30 cellular contexts compared by ENCODE assay signal in the genomic region with DNA sequence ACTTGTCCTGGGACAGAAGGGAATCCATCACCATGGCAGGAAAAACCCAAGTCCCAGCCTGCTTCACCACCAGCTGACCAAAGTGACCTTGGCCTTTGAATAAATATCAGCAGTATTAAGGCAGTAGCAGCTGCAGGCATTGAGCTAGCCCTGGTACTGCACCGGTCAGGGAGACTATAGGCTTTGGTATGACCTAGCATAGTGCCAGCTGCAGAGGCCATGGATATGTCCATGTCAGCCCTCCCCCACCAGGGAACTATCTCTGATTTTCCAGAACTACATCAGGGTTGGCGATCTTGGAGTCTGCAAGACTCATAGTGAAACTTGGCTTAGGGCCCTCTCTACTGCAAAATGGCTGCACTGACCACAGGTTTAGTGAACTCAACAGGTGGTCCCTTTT.
"Had no signal": no experiment of that assay in that cellular context is flagged by ENCODE, and none has a peak within 500 bp of the region (broad histone marks: within the 10 kb centered on the region; RNA-seq: fewer than 3 reads in every experiment).

No MANE protein-coding gene starts in this region.

- H3K27ac Mint-ChIP-seq: immature natural killer cell; naive B cell; natural killer cell; nephron progenitor cell; neural progenitor cell; progenitor cell of endocrine pancreas; stimulated activated effector memory CD8-positive, alpha-beta T cell treated with anti-CD3 and anti-CD28 coated beads, Interleukin-12 subunit alpha, Interleukin-12 subunit beta, amount 100 ng/mL, for 72 hours; stimulated activated naive CD8-positive, alpha-beta T cell treated with anti-CD3 and anti-CD28 coated beads, Interleukin-15, Interleukin-2, amounts not matched to agents 100 ng/mL and 50 ng/mL, for 24 hours; type B pancreatic cell had no signal

- DNase-seq: hypothalamus; immature natural killer cell; kidney; left colon; left lung; lower lobe of right lung; mammary epithelial cell; mesenchymal stem cell; naive B cell; natural killer cell; nephron progenitor cell; occipital lobe; ovary; small intestine; spleen; stimulated activated CD4-positive, alpha-beta T cell treated with anti-CD3 and anti-CD28 coated beads, Interleukin-4, amount 100 ng/mL, for 24 hours; stimulated activated naive CD4-positive, alpha-beta T cell; tibial artery; uterus had no signal

- H3K4me3 Mint-ChIP-seq: immature natural killer cell; natural killer cell; nephron progenitor cell; neural progenitor cell; stimulated activated effector memory CD8-positive, alpha-beta T cell treated with anti-CD3 and anti-CD28 coated beads, Interleukin-12 subunit alpha, Interleukin-12 subunit beta, amount 100 ng/mL, for 72 hours; stimulated activated naive CD8-positive, alpha-beta T cell treated with anti-CD3 and anti-CD28 coated beads, Interleukin-15, Interleukin-2, amounts not matched to agents 100 ng/mL and 50 ng/mL, for 24 hours; type B pancreatic cell had no signal

- H3K36me3 ChIP-seq: left lung, lower lobe of right lung, neural progenitor cell, neutrophil, ovary, right atrium auricular region, spleen, suprapubic skin, thoracic aorta, uterus had no signal

- H3K36me3 Mint-ChIP-seq: stimulated activated effector memory CD8-positive, alpha-beta T cell treated with anti-CD3 and anti-CD28 coated beads, Interleukin-12 subunit alpha, Interleukin-12 subunit beta, amount 100 ng/mL, for 72 hours had no signal

- H3K4me1 ChIP-seq: left lung, lower lobe of right lung, right atrium auricular region, spleen, suprapubic skin, tibial artery, uterus had no signal

- ATAC-seq: left colon; left lung; lower lobe of right lung; natural killer cell; sciatic nerve; stimulated activated effector memory CD8-positive, alpha-beta T cell treated with anti-CD3 and anti-CD28 coated beads, Interleukin-12 subunit alpha, Interleukin-12 subunit beta, amount 100 ng/mL, for 72 hours had no signal

- FAIRE-seq: islet of Langerhans, kidney, small intestine had no signal

- H3K27me3 Mint-ChIP-seq: type B pancreatic cell had no signal

- H2AFZ ChIP-seq: neural progenitor cell had no signal

- H3K4me3 ChIP-seq: left lung, lower lobe of right lung, neural progenitor cell, ovary, right atrium auricular region, spleen, suprapubic skin, thoracic aorta, tibial artery, uterus had no signal

- H3K9me3 ChIP-seq: neutrophil had no signal

- H3K27ac ChIP-seq: left lung, lower lobe of right lung, neural progenitor cell, neutrophil, ovary, right atrium auricular region, spleen, suprapubic skin, thoracic aorta, tibial artery, uterus had no signal

- H3K4me2 ChIP-seq: neural progenitor cell had no signal

- H3K4me1 Mint-ChIP-seq: naive B cell had no signal

- H3K27me3 ChIP-seq: left lung, neural progenitor cell, neutrophil, ovary, right atrium auricular region, suprapubic skin, tibial artery, uterus had no signal

- H3K9ac ChIP-seq: neural progenitor cell had no signal
